ENCODE assay signal across 8 cellular contexts in the genomic region with DNA sequence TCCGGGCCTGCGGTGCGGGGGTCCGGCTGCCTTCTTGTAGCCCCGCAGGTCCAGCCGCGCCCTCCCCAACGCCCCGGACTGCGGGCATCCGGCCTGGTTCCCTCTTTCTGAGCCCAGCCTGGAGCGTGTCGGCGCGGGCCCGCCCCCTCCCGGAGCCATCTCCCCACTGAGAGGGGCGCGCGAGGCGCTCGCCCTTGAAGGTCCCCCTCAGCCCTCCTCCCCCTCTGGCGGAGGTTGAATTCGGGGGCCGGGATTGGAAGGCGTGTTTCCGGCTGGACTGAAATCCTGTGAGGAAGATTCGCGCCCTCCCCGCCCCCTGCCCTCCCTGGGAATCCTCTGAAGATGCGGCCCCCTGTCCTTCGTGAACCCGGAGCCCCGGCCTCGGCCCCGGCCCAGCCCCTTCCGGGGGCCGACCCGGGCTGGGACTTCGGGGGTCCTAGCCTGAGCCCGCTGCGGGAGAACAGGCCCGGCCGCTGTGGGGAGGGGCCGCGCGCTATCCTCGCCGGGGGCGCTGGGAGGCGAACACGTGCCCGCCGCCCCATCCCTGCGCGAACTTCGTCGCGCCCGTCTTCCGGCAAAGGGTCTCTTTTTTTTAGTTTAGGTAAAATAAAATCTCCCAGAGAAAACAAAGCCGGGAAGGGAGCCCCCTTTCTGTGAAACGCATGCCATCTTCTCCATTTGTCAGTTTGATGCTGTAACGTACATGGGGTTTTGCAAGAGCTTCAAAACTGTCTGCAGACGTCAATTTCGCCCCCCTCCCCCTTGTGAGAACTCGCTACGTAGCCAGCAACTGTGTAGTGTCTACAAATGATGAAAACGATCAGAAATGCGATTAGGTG. TPM values are rescaled to one million over a fixed set of nuclear protein-coding genes. Genes with fewer than 3 reads are reported as not detected.
A peak's percentile ranks its signal among the peaks of the same experiment; 100 is the strongest.
DNase-seq lines count a peak whose midpoint lies in the region; ATAC-seq and TF ChIP-seq lines count a peak whose summit lies in the region.

No MANE protein-coding gene starts in this region.

- H3K4me1 ChIP-seq in SJCRH30 (peaks cover 34% of the 10 kb centered on the region), gastroesophageal sphincter (peaks cover 4 to 49% (median 7%) of the 10 kb centered on the region in 3 donors), neutrophil (ENCODE audit: control insufficient read depth in 1 of 2, insufficient read depth in 1 of 2, low read depth in 1 of 2, low read length in 1 of 2) (peaks cover 45 to 55% of the 10 kb centered on the region in 2 experiments), testis (peaks cover 30% of the 10 kb centered on the region)

- TF ChIP-seq POLR2A in gastroesophageal sphincter (IDR thresholded peaks at IDR 0.05) (no peak), testis (IDR thresholded peaks at IDR 0.05) (no peak)

- ATAC-seq in GM21576 (IDR thresholded peaks at IDR 0.05; ENCODE audit: unreplicated experiment) (peak; percentile 34), gastroesophageal sphincter (peak; percentile 72)

- WGBS in gastroesophageal sphincter (ENCODE audit: low coverage in 1 of 2), 2 donors, result 0% methylated on average over 5 to 11 of the region's 70 CpGs
- WGBS in testis, 2 donors, result 1% methylated on average over 13 to 44 of the region's 70 CpGs

- H3K27me3 ChIP-seq in SJCRH30 (no peaks in the 10 kb centered on the region), gastroesophageal sphincter (no peaks in the 10 kb centered on the region), neutrophil (no peaks in the 10 kb centered on the region), testis (no peaks in the 10 kb centered on the region)

- peak in 3 of 4 experiments; percentile 3 to 26 (median 4) for TF ChIP-seq CTCF in gastroesophageal sphincter (IDR thresholded peaks at IDR 0.05)
- TF ChIP-seq CTCF in neutrophil (IDR thresholded peaks at IDR 0.05), result no peak
- no peak for TF ChIP-seq CTCF in testis (IDR thresholded peaks at IDR 0.05)

- H3K27ac ChIP-seq in SJCRH30 (peak overlapping the region; percentile 96), gastroesophageal sphincter (peak overlapping the region; percentile 84 to 100 (median 96)), neutrophil (peak overlapping the region; percentile 99), testis (peak overlapping the region; percentile 87 to 98)

- TF ChIP-seq EP300 in gastroesophageal sphincter (IDR thresholded peaks at IDR 0.05), result no peak

- DNase-seq in DMS 273 treated with DMSO at 0.1 percent for 48 hours (lab: John Stamatoyannopoulos, UW), result peak; percentile 80
- DNase-seq in KG1 (lab: John Stamatoyannopoulos, UW), result peak; percentile 81
- DNase-seq in SJCRH30, result peak; percentile 94 to 95
- peak; percentile 40 to 74 (median 60) for DNase-seq in activated naive CD4-positive, alpha-beta T cell (lab: John Stamatoyannopoulos, UW)
- peak; percentile 77 for DNase-seq in testis

- H3K4me3 ChIP-seq in SJCRH30 (peak overlapping the region; percentile 77), gastroesophageal sphincter (peak overlapping the region; percentile 74 to 76), neutrophil (ENCODE audit: low read depth in 1 of 2, low read length in 1 of 2) (peak overlapping the region; percentile 91 to 95), testis (peak overlapping the region; percentile 74 to 97)

- H3K9me3 ChIP-seq in SJCRH30 (replicated peaks) (no peaks in the 10 kb centered on the region), gastroesophageal sphincter (no peaks in the 10 kb centered on the region), neutrophil (no peaks in the 10 kb centered on the region), testis (no peaks in the 10 kb centered on the region)

- no peaks in the 10 kb centered on the region for H3K36me3 ChIP-seq in SJCRH30
- peaks cover 0 to 11% of the 10 kb centered on the region in 2 donors for H3K36me3 ChIP-seq in gastroesophageal sphincter
- H3K36me3 ChIP-seq in neutrophil, result peaks cover 8% of the 10 kb centered on the region
- no peaks in the 10 kb centered on the region for H3K36me3 ChIP-seq in testis (ENCODE audit: low read depth, missing control alignments)

- intact Hi-C loops in testis (cut with DNase I; ENCODE audit: low total_unique reads), result loop anchor here (10.0 kb wide), 1 partner anchor 68 kb away; no protein-coding TSS in a partner anchor

RNA-seq across cellular contexts. Expression of gene PDCD4, which starts 0.6 kb away (rescaled TPM):
- total RNA-seq in SJCRH30 (2014; rRNA removed; shearing (Covaris generic)), result 55.0 and 60.9 TPM in 2 replicates
- total RNA-seq in gastroesophageal sphincter (10 to 100 TPM; 69.1 to 74.6 (median 72.2) TPM), testis (10 to 100 TPM; 64.0 to 71.1 TPM)
- polyA plus RNA-seq in testis (ENCODE audit: insufficient read depth, low read depth, low replicate concordance), result 124 TPM

RNA-seq across cellular contexts. Expression of gene BBIP1, which starts 46.6 kb away (rescaled TPM):
- 45.0 and 57.0 TPM in 2 replicates for total RNA-seq in SJCRH30 (2014; rRNA removed; shearing (Covaris generic))
- total RNA-seq in gastroesophageal sphincter, result 10 to 100 TPM; 27.1 to 40.2 (median 28.7) TPM
- 10 to 100 TPM; 41.8 to 57.7 TPM for total RNA-seq in testis
- 202 TPM for polyA plus RNA-seq in testis (ENCODE audit: insufficient read depth, low read depth, low replicate concordance)

RNA-seq across cellular contexts. Expression of gene SHOC2, which starts 47.0 kb away (rescaled TPM):
- 27.1 and 29.0 TPM in 2 replicates for total RNA-seq in SJCRH30 (2014; rRNA removed; shearing (Covaris generic))
- total RNA-seq in gastroesophageal sphincter, result 10 to 100 TPM; 50.5 to 66.0 (median 58.4) TPM
- total RNA-seq in testis, result 100 to 1,000 TPM in 1 of 2 donors, 10 to 100 TPM in 1; 91.1 to 104 TPM
- 61.5 TPM for polyA plus RNA-seq in testis (ENCODE audit: insufficient read depth, low read depth, low replicate concordance)

Comparison
In these comparisons a context has a peak if more than half of its experiments do, and no peak if none do; other contexts are left out.
1. Peak in every context shown above with its lines: DNase-seq, ATAC-seq, H3K4me3 ChIP-seq and H3K27ac ChIP-seq.
2. CTCF ChIP-seq: peak in gastroesophageal sphincter (3 of 4); none in neutrophil (single experiment) and testis (0 of 3).